ENCODE assay signal across 8 cellular contexts in the genomic region with DNA sequence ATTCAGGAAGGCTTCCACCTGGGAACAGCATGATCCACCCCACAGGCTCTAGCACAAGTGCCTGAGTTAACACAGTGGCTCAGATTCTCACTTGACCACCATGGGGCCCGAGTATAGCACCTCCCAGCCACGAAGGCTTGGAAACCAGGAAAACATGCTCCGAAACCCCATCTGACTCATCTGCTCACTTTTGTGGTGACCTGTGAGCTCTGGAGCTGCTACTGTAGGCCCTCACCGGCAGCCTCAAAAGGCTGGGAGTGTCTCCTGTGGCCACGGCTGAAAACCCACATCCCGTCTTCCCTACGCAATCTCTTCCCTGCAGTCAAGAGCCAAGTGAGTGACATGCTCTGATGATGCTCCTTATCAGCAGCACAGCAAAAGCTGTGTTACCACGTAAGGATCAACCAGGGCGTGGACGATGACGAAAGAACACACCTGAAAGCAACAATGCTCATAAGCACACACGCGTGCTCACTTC.
DNase-seq lines count a peak whose midpoint lies in the region; TF ChIP-seq lines count a peak whose summit lies in the region.

No MANE protein-coding gene starts in this region.

- DNase-seq in H4 (ENCODE audit: low spot score): peak; percentile 76
- DNase-seq in SK-N-MC (ENCODE audit: low read depth, low spot score): no peak
- peak; percentile 32 for DNase-seq in activated naive CD8-positive, alpha-beta T cell treated with anti-CD3 and anti-CD28 coated beads, Interleukin-2, amount 50 U/mL, for 16 hours (ENCODE audit: low read depth, low spot score)
- DNase-seq in sigmoid colon: no peak
- DNase-seq in GM13976 (ENCODE audit: low spot score): no peak
- no peak for DNase-seq in posterior cingulate gyrus
- DNase-seq in NCI-H510A treated with DMSO at 0.1 percent for 48 hours (lab: John Stamatoyannopoulos, UW): no peak
- no peak for DNase-seq in hypothalamus (lab: John Stamatoyannopoulos, UW)

- H3K9ac ChIP-seq in SK-N-MC (ENCODE audit: insufficient read length): no peak overlapping the region

- no peak for TF ChIP-seq POLR2A in sigmoid colon (IDR thresholded peaks at IDR 0.05)

- 76 to 85% methylated on average over 13 of the region's 13 CpGs for WGBS in sigmoid colon, 2 donors

- in situ Hi-C loops in GM13976 (cut with MboI; ENCODE audit: low sequenced_read_pairs, unreplicated experiment): no loop called here

- H3K27me3 ChIP-seq in sigmoid colon: no peaks in the 10 kb centered on the region

- H3K9me3 ChIP-seq in SK-N-MC (ENCODE audit: low read depth, low read length) (no peaks in the 10 kb centered on the region), sigmoid colon (no peaks in the 10 kb centered on the region)

- TF ChIP-seq CTCF in sigmoid colon (IDR thresholded peaks at IDR 0.05) (no peak), GM13976 (IDR thresholded peaks at IDR 0.05; ENCODE audit: borderline replicate concordance, control extremely low read depth, extremely low read depth, insufficient read depth, missing control alignments) (no peak)

- peak overlapping the region; percentile 95; the same call in 1 of the 2 replicates for H3K27ac ChIP-seq in SK-N-MC
- peak overlapping the region; percentile 53 to 74 (median 64) for H3K27ac ChIP-seq in sigmoid colon

- no peak for TF ChIP-seq EP300 in sigmoid colon (IDR thresholded peaks at IDR 0.05)

- intact Hi-C loops in sigmoid colon (cut with DNase I) (no loop called here), posterior cingulate gyrus (cut with DNase I) (no loop called here)

- H3K4me3 ChIP-seq in SK-N-MC: no peak overlapping the region
- no peak overlapping the region for H3K4me3 ChIP-seq in sigmoid colon

- peaks cover 0 to 72% (median 64%) of the 10 kb centered on the region in 4 donors for H3K4me1 ChIP-seq in sigmoid colon

- H3K36me3 ChIP-seq in SK-N-MC (ENCODE audit: insufficient read depth, low read length) (no peaks in the 10 kb centered on the region), sigmoid colon (no peaks in the 10 kb centered on the region)

Comparison
In these comparisons a context has a peak if more than half of its experiments do, and no peak if none do; other contexts are left out.
1. DNase-seq: peak in H4 (single experiment) and activated naive CD8-positive, alpha-beta T cell treated with anti-CD3 and anti-CD28 coated beads, Interleukin-2, amount 50 U/mL, for 16 hours (single experiment); none in SK-N-MC (single experiment), sigmoid colon (single experiment), GM13976 (single experiment), posterior cingulate gyrus (0 of 10), NCI-H510A treated with DMSO at 0.1 percent for 48 hours (single experiment) and hypothalamus (0 of 51).